ENCODE assay signal across 8 cellular contexts in genomic region chr7:131068604-131069021, GRCh38.
DNase-seq lines count a peak whose midpoint lies in the region; ATAC-seq and TF ChIP-seq lines count a peak whose summit lies in the region.
"Had no signal": no experiment of that assay in that cellular context is flagged by ENCODE, and none has a peak within 500 bp of the region (broad histone marks: within the 10 kb centered on the region; RNA-seq: fewer than 3 reads in every experiment).

No MANE protein-coding gene starts in this region.

- H3K9me3 ChIP-seq in DOHH2 (ENCODE audit: control insufficient read depth, insufficient read depth, low read length) (no peaks in the 10 kb centered on the region), MM.1S (replicated peaks; ENCODE audit: insufficient read depth, low read length) (no peaks in the 10 kb centered on the region), osteoblast (ENCODE audit: low read depth, low read length) (no peaks in the 10 kb centered on the region)
- H3K9me3 ChIP-seq: esophagus squamous epithelium had no signal

- H3K27ac ChIP-seq in DOHH2 (ENCODE audit: low read depth, low read length) (no peak overlapping the region), MM.1S (ENCODE audit: low read length) (no peak overlapping the region), dorsolateral prefrontal cortex (peak overlapping the region in 53 of 59 donors; percentile 6 to 91 (median 63)), osteoblast (ENCODE audit: low read depth, low read length) (no peak overlapping the region)

- H3K4me2 ChIP-seq in DOHH2 (ENCODE audit: low read length): peak overlapping the region; percentile 27
- no peak overlapping the region for H3K4me2 ChIP-seq in MM.1S (ENCODE audit: low read depth, low read length)
- no peak overlapping the region for H3K4me2 ChIP-seq in osteoblast (ENCODE audit: insufficient read depth, low read length)

- no peak overlapping the region for H2AFZ ChIP-seq in MM.1S (ENCODE audit: low read length)
- no peak overlapping the region for H2AFZ ChIP-seq in osteoblast (ENCODE audit: low read length)

- H4K20me1 ChIP-seq in DOHH2 (ENCODE audit: control insufficient read depth, insufficient read depth, low read depth, low read length) (peaks cover 16% of the 10 kb centered on the region; the same call in 1 of the 2 replicates), MM.1S (ENCODE audit: insufficient read depth, low read length) (peaks cover 28% of the 10 kb centered on the region), osteoblast (ENCODE audit: insufficient read depth, low read length) (peaks cover 32% of the 10 kb centered on the region)

- no peak overlapping the region for H3K9ac ChIP-seq in MM.1S (ENCODE audit: low read length)

- H3K27me3 ChIP-seq in DOHH2 (ENCODE audit: control insufficient read depth, low read length) (no peaks in the 10 kb centered on the region), MM.1S (replicated peaks; ENCODE audit: insufficient read depth, low read length) (no peaks in the 10 kb centered on the region), dorsolateral prefrontal cortex (no peaks in the 10 kb centered on the region), osteoblast (ENCODE audit: insufficient read depth, low read length) (no peaks in the 10 kb centered on the region)
- H3K27me3 ChIP-seq: esophagus squamous epithelium had no signal

- ATAC-seq in HG02678 (IDR thresholded peaks at IDR 0.05; ENCODE audit: unreplicated experiment) (no peak), omental fat pad (ENCODE audit: low FRiP score) (no peak)

- H3K36me3 ChIP-seq in DOHH2 (ENCODE audit: control insufficient read depth, low read length): peaks cover 48% of the 10 kb centered on the region
- H3K36me3 ChIP-seq in MM.1S (replicated peaks; ENCODE audit: insufficient read depth, low read length): no peaks in the 10 kb centered on the region
- peaks cover 10% of the 10 kb centered on the region for H3K36me3 ChIP-seq in osteoblast (ENCODE audit: insufficient read depth, low read length)

- H3K79me2 ChIP-seq in DOHH2 (ENCODE audit: control insufficient read depth, low read length) (peaks cover 94% of the 10 kb centered on the region), MM.1S (ENCODE audit: low read length) (peaks cover 90% of the 10 kb centered on the region), osteoblast (ENCODE audit: insufficient read depth, low read length) (peaks cover 76% of the 10 kb centered on the region)

- H3K4me1 ChIP-seq in DOHH2 (ENCODE audit: control insufficient read depth, low read length) (peaks cover 60% of the 10 kb centered on the region), MM.1S (ENCODE audit: low read length) (no peaks in the 10 kb centered on the region), osteoblast (ENCODE audit: insufficient read depth, low read length) (peaks cover 33% of the 10 kb centered on the region)

- H3K4me3 ChIP-seq in DOHH2 (ENCODE audit: low read length): no peak overlapping the region
- no peak overlapping the region for H3K4me3 ChIP-seq in MM.1S (ENCODE audit: low read length)
- H3K4me3 ChIP-seq in dorsolateral prefrontal cortex: peak overlapping the region in 5 of 59 donors; percentile 2 to 34 (median 16)
- H3K4me3 ChIP-seq in osteoblast (ENCODE audit: insufficient read depth, low read length): no peak overlapping the region
- H3K4me3 ChIP-seq: esophagus squamous epithelium had no signal

- TF ChIP-seq CTCF in DOHH2 (IDR thresholded peaks at IDR 0.05; ENCODE audit: low read depth, low read length, poor library complexity, severe bottlenecking) (peak; percentile 47), MM.1S (IDR thresholded peaks at IDR 0.05; ENCODE audit: low read length) (peak; percentile 25; the same call in 1 of the 2 replicates), dorsolateral prefrontal cortex (IDR thresholded peaks at IDR 0.05 in 54 of 56, conservative IDR thresholded peaks at IDR 0.05 in 2 of 56; ENCODE audit: low read depth in 1 of 56, partially characterized antibody in 56 of 56) (peak in 37 of 56 donors; percentile 11 to 49 (median 30)), osteoblast (IDR thresholded peaks at IDR 0.05; ENCODE audit: extremely low read depth, low read depth, low read length) (peak; percentile 39), omental fat pad (IDR thresholded peaks at IDR 0.05) (no peak)

- DNase-seq in MM.1S: no peak
- DNase-seq in dorsolateral prefrontal cortex: no peak
- no peak for DNase-seq in osteoblast (ENCODE audit: insufficient read length, low spot score, missing footprints)
- DNase-seq in posterior vena cava (ENCODE audit: low spot score): no peak
- DNase-seq in omental fat pad (ENCODE audit: low spot score): no peak
- DNase-seq: esophagus squamous epithelium had no signal

- intact Hi-C loops in dorsolateral prefrontal cortex (cut with DNase I): loop anchor here in 1 of 2 donors (5.0 kb wide), 1 partner anchor 444 kb away; no protein-coding TSS in a partner anchor
- intact Hi-C loops in posterior vena cava (cut with DNase I): no loop called here

- peaks cover 23% of the 10 kb centered on the region; the same call in 1 of the 2 replicates for H3F3A ChIP-seq in DOHH2 (ENCODE audit: control insufficient read depth, insufficient read depth)
- peaks cover 4% of the 10 kb centered on the region; the same call in 1 of the 2 replicates for H3F3A ChIP-seq in MM.1S (ENCODE audit: insufficient read depth, low read length)

- H3K9me2 ChIP-seq in DOHH2 (replicated peaks; ENCODE audit: control insufficient read depth, low read length) (no peaks in the 10 kb centered on the region), MM.1S (replicated peaks; ENCODE audit: insufficient read depth, low read length) (no peaks in the 10 kb centered on the region)

Comparison
In these comparisons a context has a peak if more than half of its experiments do, and no peak if none do; other contexts are left out.
1. H3K27ac ChIP-seq: peak in dorsolateral prefrontal cortex (53 of 59); none in DOHH2 (single experiment), MM.1S (single experiment) and osteoblast (single experiment).
2. CTCF ChIP-seq: peak in DOHH2 (single experiment), MM.1S (single experiment), dorsolateral prefrontal cortex (37 of 56) and osteoblast (single experiment); none in omental fat pad (0 of 3).